In the genomic region with DNA sequence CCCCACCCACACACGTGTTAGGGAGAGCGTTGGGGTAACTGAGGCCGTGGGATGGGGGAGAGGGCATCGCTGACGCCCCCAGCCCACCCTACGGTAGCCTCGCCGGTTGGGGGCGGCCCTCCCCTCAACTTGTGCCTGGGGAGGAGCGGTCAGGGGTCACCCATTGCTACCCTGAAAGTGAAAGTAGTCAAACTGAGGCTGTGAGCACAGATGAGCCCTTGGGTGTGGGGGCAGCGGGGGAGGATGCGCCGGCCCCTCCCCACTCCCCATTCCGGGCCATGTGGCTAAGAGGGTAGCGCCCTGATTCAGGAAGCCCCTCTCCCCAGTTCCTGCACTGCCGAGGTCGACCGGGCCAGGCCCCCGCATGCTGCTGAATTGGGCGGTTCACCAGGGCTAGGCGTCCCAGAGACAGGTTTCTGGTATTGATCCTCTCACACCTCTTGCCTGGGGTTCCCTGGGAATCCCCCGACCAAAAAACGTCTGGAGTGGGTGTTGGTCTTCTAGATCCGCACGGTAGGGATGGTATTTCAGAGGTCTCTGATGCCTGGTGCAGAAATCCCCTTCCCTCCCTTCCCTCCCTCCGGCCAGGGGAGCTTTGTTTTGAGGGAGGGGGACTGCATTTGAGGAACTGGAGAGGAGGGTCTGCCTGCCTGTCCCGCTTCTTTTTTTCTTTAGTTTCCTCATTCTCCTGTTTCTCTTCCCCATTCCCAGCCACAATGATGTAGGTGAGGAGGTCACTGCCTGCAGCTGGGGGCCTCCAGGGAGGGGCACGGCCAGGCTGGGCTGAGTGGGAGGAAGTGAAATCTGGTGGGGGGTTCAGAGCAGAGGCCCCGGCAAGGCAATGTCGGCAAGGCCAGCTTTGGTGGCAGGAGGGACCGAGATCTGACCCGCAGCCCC, we compare ENCODE assay signal across 8 cellular contexts. TPM values are rescaled to one million over a fixed set of nuclear protein-coding genes. Genes with fewer than 3 reads are reported as not detected.
DNase-seq lines count a peak whose midpoint lies in the region; TF ChIP-seq lines count a peak whose summit lies in the region.

No MANE protein-coding gene starts in this region.

- H3K27me3 Mint-ChIP-seq in glutamatergic neuron (ENCODE audit: unreplicated experiment) = peaks cover 4% of the 10 kb centered on the region

- H3K4me1 ChIP-seq in BLaER1 = peaks cover 86% of the 10 kb centered on the region

- no peaks in the 10 kb centered on the region for H3K9me3 ChIP-seq in BLaER1

- no peak overlapping the region for H3K27ac Mint-ChIP-seq in glutamatergic neuron (ENCODE audit: unreplicated experiment)

- H3K4me3 ChIP-seq in BLaER1 (peak overlapping the region; percentile 96), retinal pigment epithelial cell (ENCODE audit: low read length) (peak overlapping the region; percentile 74)

- H3K4me3 Mint-ChIP-seq in glutamatergic neuron (ENCODE audit: unreplicated experiment) = peak overlapping the region; percentile 75

- H3K9me3 Mint-ChIP-seq in glutamatergic neuron (ENCODE audit: unreplicated experiment) = peaks cover 7% of the 10 kb centered on the region

- TF ChIP-seq CTCF in glutamatergic neuron (IDR thresholded peaks at IDR 0.05; ENCODE audit: partially characterized antibody, unreplicated experiment) (no peak), retinal pigment epithelial cell (conservative IDR thresholded peaks at IDR 0.05; ENCODE audit: low read depth, low read length) (no peak)

- H4K20me1 ChIP-seq in BLaER1 = peaks cover 54% of the 10 kb centered on the region

- H3K9ac ChIP-seq in BLaER1 = peak overlapping the region; percentile 96

- peak overlapping the region; percentile 96 for H3K27ac ChIP-seq in BLaER1

- peak overlapping the region; percentile 98 for H3K4me2 ChIP-seq in BLaER1

- H3K27me3 ChIP-seq in BLaER1 = no peaks in the 10 kb centered on the region

- H3K4me1 Mint-ChIP-seq in glutamatergic neuron (ENCODE audit: low read depth, unreplicated experiment) = peaks cover 6% of the 10 kb centered on the region

- H3K36me3 Mint-ChIP-seq in glutamatergic neuron (ENCODE audit: unreplicated experiment) = no peaks in the 10 kb centered on the region

- DNase-seq in MV-4-11 (lab: John Stamatoyannopoulos, UW) (peak; percentile 99), glutamatergic neuron (no peak), retinal pigment epithelial cell (ENCODE audit: low read depth) (no peak), T1000 (lab: John Stamatoyannopoulos, UW) (no peak), HT-29 (ENCODE audit: low spot score) (no peak), LoVo (ENCODE audit: low spot score) (no peak)
- DNase-seq in activated T-helper 9 cell treated with anti-CD3 and anti-CD28 coated beads, Interleukin-2, amount 50 U/mL, for 16 hours (ENCODE audit: low read depth) = peak; percentile 58

- no peaks in the 10 kb centered on the region for H3K36me3 ChIP-seq in BLaER1

RNA-seq across cellular contexts. Expression of a gene that starts 1.0 kb away (rescaled TPM):
- total RNA-seq in glutamatergic neuron (ENCODE audit: unreplicated experiment) = 18.1 TPM
- total RNA-seq in HT-29 (2014; rRNA removed; shearing (Covaris generic)) = 1.7 and 2.4 TPM in 2 replicates

RNA-seq across cellular contexts. Expression of a gene that starts 37.8 kb away (rescaled TPM):
- total RNA-seq in glutamatergic neuron (ENCODE audit: unreplicated experiment) = 33.2 TPM
- 9.3 and 9.9 TPM in 2 replicates for total RNA-seq in HT-29 (2014; rRNA removed; shearing (Covaris generic))

Comparison
In these comparisons a context has a peak if more than half of its experiments do, and no peak if none do; other contexts are left out.
1. DNase-seq: peak in MV-4-11 (single experiment) and activated T-helper 9 cell treated with anti-CD3 and anti-CD28 coated beads, Interleukin-2, amount 50 U/mL, for 16 hours (single experiment); none in glutamatergic neuron (single experiment), retinal pigment epithelial cell (single experiment), T1000 (single experiment), HT-29 (single experiment) and LoVo (single experiment).